In the genomic region with DNA sequence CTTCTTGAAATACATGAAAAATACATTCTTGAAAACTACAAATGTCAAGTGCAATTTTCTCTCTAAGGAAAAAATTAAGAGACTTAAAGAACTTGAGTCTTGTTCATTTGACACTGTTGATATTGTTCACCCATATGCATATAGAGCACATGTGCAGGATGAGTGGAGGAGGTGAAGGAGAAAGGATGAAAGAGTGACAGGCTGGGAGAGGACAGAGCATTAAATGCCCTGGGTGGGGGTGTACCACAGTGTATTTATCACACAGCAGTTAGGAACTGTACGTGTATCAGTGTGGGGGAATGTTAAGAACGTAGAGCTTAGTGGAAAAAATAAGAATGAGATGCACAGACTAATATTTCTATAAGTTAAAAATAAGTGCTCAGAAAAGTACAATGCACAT, we compare ENCODE assay signal across 17 cellular contexts. TPM values are rescaled to one million over a fixed set of nuclear protein-coding genes. Genes with fewer than 3 reads are reported as not detected.
DNase-seq lines count a peak whose midpoint lies in the region; ATAC-seq and TF ChIP-seq lines count a peak whose summit lies in the region.
"Had no signal": no experiment of that assay in that cellular context is flagged by ENCODE, and none has a peak within 500 bp of the region (broad histone marks: within the 10 kb centered on the region; RNA-seq: fewer than 3 reads in every experiment).

No MANE protein-coding gene starts in this region.

- H3K9me3 Mint-ChIP-seq in T-helper 1 cell treated with Interleukin-12 subunit alpha and Interleukin-12 subunit beta and Interleukin-4 antibody, amounts not matched to agents 30 μg/mL and 1 μg/mL, for 36 hours, result no peaks in the 10 kb centered on the region
- no peaks in the 10 kb centered on the region for H3K9me3 Mint-ChIP-seq in endodermal cell
- H3K9me3 Mint-ChIP-seq in stimulated activated effector memory CD8-positive, alpha-beta T cell treated with anti-CD3 and anti-CD28 coated beads, Interleukin-12 subunit alpha, Interleukin-12 subunit beta, amount 100 ng/mL, for 72 hours, result no peaks in the 10 kb centered on the region
- H3K9me3 Mint-ChIP-seq: activated T-cell treated with anti-CD3 and anti-CD28 coated beads, Interleukin-2, amount 50 U/mL, for 4 hours had no signal

- H3K36me3 ChIP-seq in WERI-Rb-1, result no peaks in the 10 kb centered on the region
- no peaks in the 10 kb centered on the region for H3K36me3 ChIP-seq in endodermal cell (ENCODE audit: control insufficient read depth, insufficient read depth, low read length)
- H3K36me3 ChIP-seq: thyroid gland had no signal

- DNase-seq in T-helper 1 cell, result no peak
- DNase-seq in WERI-Rb-1, result no peak
- DNase-seq in endodermal cell, result no peak
- DNase-seq in stimulated activated effector memory CD8-positive, alpha-beta T cell treated with anti-CD3 and anti-CD28 coated beads, Interleukin-12 subunit alpha, Interleukin-12 subunit beta, amount 100 ng/mL, for 72 hours (ENCODE audit: low spot score in 2 of 2), result no peak
- no peak for DNase-seq in NOMO-1 treated with DMSO at 0.1 percent for 48 hours (lab: John Stamatoyannopoulos, UW; ENCODE audit: unreplicated experiment)
- no peak for DNase-seq in SIG-M5 treated with dmso at 0.1 percent for 504 hours (lab: John Stamatoyannopoulos, UW; ENCODE audit: unreplicated experiment)
- DNase-seq: activated T-cell treated with anti-CD3 and anti-CD28 coated beads, Interleukin-2, amount 50 U/mL, for 4 hours; amniotic stem cell; erythroblast; HCEC 1CT; NCI-H2081 treated with DMSO at 0.1 percent for 48 hours; NCI-H82; right cardiac atrium; T-helper 9 cell; thyroid gland had no signal

- no peak overlapping the region for H3K9ac ChIP-seq in endodermal cell (ENCODE audit: extremely low read depth, low read length, poor library complexity, severe bottlenecking)

- H3K4me3 Mint-ChIP-seq in T-helper 1 cell treated with Interleukin-12 subunit alpha and Interleukin-12 subunit beta and Interleukin-4 antibody, amounts not matched to agents 30 μg/mL and 1 μg/mL, for 36 hours, result peak overlapping the region; percentile 36
- no peak overlapping the region for H3K4me3 Mint-ChIP-seq in endodermal cell
- H3K4me3 Mint-ChIP-seq in stimulated activated effector memory CD8-positive, alpha-beta T cell treated with anti-CD3 and anti-CD28 coated beads, Interleukin-12 subunit alpha, Interleukin-12 subunit beta, amount 100 ng/mL, for 72 hours, result peak overlapping the region; percentile 18
- H3K4me3 Mint-ChIP-seq: activated T-cell treated with anti-CD3 and anti-CD28 coated beads, Interleukin-2, amount 50 U/mL, for 4 hours had no signal

- H3K36me3 Mint-ChIP-seq in T-helper 1 cell treated with Interleukin-12 subunit alpha and Interleukin-12 subunit beta and Interleukin-4 antibody, amounts not matched to agents 30 μg/mL and 1 μg/mL, for 36 hours (ENCODE audit: low read depth), result peaks cover 3% of the 10 kb centered on the region
- H3K36me3 Mint-ChIP-seq in endodermal cell (ENCODE audit: low read depth), result no peaks in the 10 kb centered on the region
- no peaks in the 10 kb centered on the region for H3K36me3 Mint-ChIP-seq in stimulated activated effector memory CD8-positive, alpha-beta T cell treated with anti-CD3 and anti-CD28 coated beads, Interleukin-12 subunit alpha, Interleukin-12 subunit beta, amount 100 ng/mL, for 72 hours

- peak overlapping the region; percentile 33 for H3K27ac Mint-ChIP-seq in T-helper 1 cell treated with Interleukin-12 subunit alpha and Interleukin-12 subunit beta and Interleukin-4 antibody, amounts not matched to agents 30 μg/mL and 1 μg/mL, for 36 hours
- H3K27ac Mint-ChIP-seq in endodermal cell, result no peak overlapping the region
- H3K27ac Mint-ChIP-seq in stimulated activated effector memory CD8-positive, alpha-beta T cell treated with anti-CD3 and anti-CD28 coated beads, Interleukin-12 subunit alpha, Interleukin-12 subunit beta, amount 100 ng/mL, for 72 hours, result peak overlapping the region; percentile 5

- whole genome bisulfite sequencing in endodermal cell (ENCODE audit: insufficient coverage in 1 of 2, insufficient read length in 1 of 2), 2 experiments, result 73 to 100% methylated on average over 1 to 2 of the region's 2 CpGs

- H3K4me1 Mint-ChIP-seq in T-helper 1 cell treated with Interleukin-12 subunit alpha and Interleukin-12 subunit beta and Interleukin-4 antibody, amounts not matched to agents 30 μg/mL and 1 μg/mL, for 36 hours (ENCODE audit: low read depth), result peaks cover 61% of the 10 kb centered on the region
- H3K4me1 Mint-ChIP-seq in endodermal cell, result peaks cover 19% of the 10 kb centered on the region
- peaks cover 33% of the 10 kb centered on the region for H3K4me1 Mint-ChIP-seq in stimulated activated effector memory CD8-positive, alpha-beta T cell treated with anti-CD3 and anti-CD28 coated beads, Interleukin-12 subunit alpha, Interleukin-12 subunit beta, amount 100 ng/mL, for 72 hours

- H3K4me3 ChIP-seq in WERI-Rb-1 (ENCODE audit: low read depth, low read length) (no peak overlapping the region), endodermal cell (ENCODE audit: low read length) (no peak overlapping the region)
- H3K4me3 ChIP-seq: thyroid gland had no signal

- peaks cover 8% of the 10 kb centered on the region for H3K27me3 Mint-ChIP-seq in T-helper 1 cell treated with Interleukin-12 subunit alpha and Interleukin-12 subunit beta and Interleukin-4 antibody, amounts not matched to agents 30 μg/mL and 1 μg/mL, for 36 hours (ENCODE audit: low read depth)
- H3K27me3 Mint-ChIP-seq in endodermal cell (ENCODE audit: insufficient read depth), result no peaks in the 10 kb centered on the region

- no peak for TF ChIP-seq CTCF in WERI-Rb-1 (IDR thresholded peaks at IDR 0.05; ENCODE audit: low read depth, low read length)
- TF ChIP-seq CTCF in endodermal cell (conservative IDR thresholded peaks at IDR 0.05), result no peak

- H3K27me3 ChIP-seq in WERI-Rb-1 (ENCODE audit: insufficient read depth, low read depth, severe bottlenecking), result no peaks in the 10 kb centered on the region
- no peaks in the 10 kb centered on the region for H3K27me3 ChIP-seq in endodermal cell (ENCODE audit: control insufficient read depth, insufficient read depth, low read length, poor library complexity, severe bottlenecking)
- H3K27me3 ChIP-seq: thyroid gland had no signal

- ATAC-seq in stimulated activated effector memory CD8-positive, alpha-beta T cell treated with anti-CD3 and anti-CD28 coated beads, Interleukin-12 subunit alpha, Interleukin-12 subunit beta, amount 100 ng/mL, for 72 hours, result no peak
- no peak for ATAC-seq in GM21528 (IDR thresholded peaks at IDR 0.05; ENCODE audit: low FRiP score, unreplicated experiment)

- H3K9me3 ChIP-seq in WERI-Rb-1 (ENCODE audit: severe bottlenecking) (no peaks in the 10 kb centered on the region), endodermal cell (ENCODE audit: control insufficient read depth, low read length) (no peaks in the 10 kb centered on the region)
- H3K9me3 ChIP-seq: thyroid gland had no signal

- H3K27ac ChIP-seq in WERI-Rb-1 (peak overlapping the region; percentile 83), endodermal cell (ENCODE audit: low read depth, low read length) (peak overlapping the region; percentile 71)

- H3K4me1 ChIP-seq in endodermal cell (ENCODE audit: control insufficient read depth, insufficient read depth, low read length), result peaks cover 14% of the 10 kb centered on the region

RNA-seq across cellular contexts. Expression of gene CTDSPL, which starts 45.7 kb away (rescaled TPM):
- total RNA-seq in endodermal cell, result 10 to 100 TPM; 27.8 to 30.7 TPM
- polyA plus RNA-seq in endodermal cell (2013, experiment 1 of 2), result 19.3 TPM
- polyA plus RNA-seq in endodermal cell (2013, experiment 2 of 2), result 23.4 TPM
